In the genomic region with DNA sequence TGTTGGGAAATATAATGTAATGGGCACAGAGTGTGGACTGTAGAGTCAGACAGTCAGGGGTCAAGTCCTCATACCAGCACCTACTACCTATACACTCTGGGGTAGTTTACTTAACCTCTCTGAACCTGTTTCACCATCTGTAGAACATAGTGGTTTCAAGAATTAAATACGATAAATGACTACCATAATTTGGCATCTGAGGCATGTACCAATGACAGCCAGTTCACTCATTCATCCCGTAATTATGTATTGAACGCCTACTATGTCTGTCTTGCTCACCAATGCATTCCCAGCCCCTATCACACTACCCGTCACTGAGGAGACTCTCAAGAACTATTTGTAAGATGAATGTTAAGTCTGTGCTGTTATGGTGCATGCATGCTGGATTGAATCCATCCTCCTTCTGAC, we compare ENCODE assay signal across 1 cellular context.
TF ChIP-seq lines count a peak whose summit lies in the region.

No MANE protein-coding gene starts in this region.

TF ChIP-seq in HepG2, 621 proteins besides CTCF, POLR2A, EP300 and RAD21 (continued from another document and continues in another):
- TF ChIP-seq ZNF407 (CRISPR knock-in tag; IDR thresholded peaks at IDR 0.05; ENCODE audit: not compliant biosample characterization): no peak
- TF ChIP-seq MLXIP (CRISPR knock-in tag; IDR thresholded peaks at IDR 0.05; ENCODE audit: borderline replicate concordance): no peak
- TF ChIP-seq SPEN (CRISPR knock-in tag; IDR thresholded peaks at IDR 0.05; ENCODE audit: low read depth): no peak
- TF ChIP-seq CAMTA2 (CRISPR knock-in tag; IDR thresholded peaks at IDR 0.05; ENCODE audit: borderline replicate concordance): no peak
- TF ChIP-seq ZNF232 (CRISPR knock-in tag; IDR thresholded peaks at IDR 0.05; ENCODE audit: borderline replicate concordance): no peak
- TF ChIP-seq ZNF720 (CRISPR knock-in tag; IDR thresholded peaks at IDR 0.05): no peak
- peak in 1 of 2 experiments; percentile 68; a peak in 1 of 4 replicates for TF ChIP-seq KLF16 (CRISPR knock-in tag; IDR thresholded peaks at IDR 0.05)
- no peak for TF ChIP-seq ZNF225 (CRISPR knock-in tag; IDR thresholded peaks at IDR 0.05)
- peak; percentile 53; the same call in 1 of the 2 replicates for TF ChIP-seq SIX1 (CRISPR knock-in tag; IDR thresholded peaks at IDR 0.05; ENCODE audit: borderline replicate concordance)
- no peak for TF ChIP-seq ZBTB10 (CRISPR knock-in tag; IDR thresholded peaks at IDR 0.05; ENCODE audit: borderline replicate concordance)
- no peak for TF ChIP-seq POGZ (CRISPR knock-in tag; IDR thresholded peaks at IDR 0.05)
- TF ChIP-seq MIER3 (CRISPR knock-in tag; IDR thresholded peaks at IDR 0.05; ENCODE audit: borderline replicate concordance): no peak
- no peak for TF ChIP-seq ZBTB14 (CRISPR knock-in tag; IDR thresholded peaks at IDR 0.05)
- no peak for TF ChIP-seq THYN1 (CRISPR knock-in tag; IDR thresholded peaks at IDR 0.05; ENCODE audit: borderline replicate concordance, low read depth)
- TF ChIP-seq ETS1 (CRISPR knock-in tag; IDR thresholded peaks at IDR 0.05): no peak
- TF ChIP-seq ZNF709 (CRISPR knock-in tag; IDR thresholded peaks at IDR 0.05): no peak
- no peak for TF ChIP-seq ZNF274 (CRISPR knock-in tag; IDR thresholded peaks at IDR 0.05)
- no peak for TF ChIP-seq ZFP36L1 (CRISPR knock-in tag; IDR thresholded peaks at IDR 0.05)
- no peak for TF ChIP-seq FIP1L1 (IDR thresholded peaks at IDR 0.05; ENCODE audit: borderline replicate concordance, insufficient read depth, low read depth, low read length)
- TF ChIP-seq ELF3 (CRISPR knock-in tag; IDR thresholded peaks at IDR 0.05): no peak
- no peak for TF ChIP-seq ZSCAN22 (CRISPR knock-in tag; IDR thresholded peaks at IDR 0.05)
- TF ChIP-seq PRDM10 (CRISPR knock-in tag; IDR thresholded peaks at IDR 0.05; ENCODE audit: low read depth): 0 out of 2 replicates have a peak, but pooled peaks have one; percentile 36
- no peak for TF ChIP-seq ARID2 (CRISPR knock-in tag; IDR thresholded peaks at IDR 0.05; ENCODE audit: borderline replicate concordance)
- TF ChIP-seq FOXP1 (IDR thresholded peaks at IDR 0.05): no peak
- TF ChIP-seq FOXP1 (CRISPR knock-in tag; IDR thresholded peaks at IDR 0.05): peak; percentile 77
- no peak for TF ChIP-seq ZNF18 (CRISPR knock-in tag; IDR thresholded peaks at IDR 0.05; ENCODE audit: insufficient replicate concordance)
- no peak for TF ChIP-seq ATF1 (CRISPR knock-in tag; IDR thresholded peaks at IDR 0.05)
- no peak for TF ChIP-seq MATR3 (CRISPR knock-in tag; IDR thresholded peaks at IDR 0.05)
- TF ChIP-seq ZNF20 (CRISPR knock-in tag; IDR thresholded peaks at IDR 0.05): no peak
